12 cellular contexts compared by ENCODE assay signal in the genomic region with DNA sequence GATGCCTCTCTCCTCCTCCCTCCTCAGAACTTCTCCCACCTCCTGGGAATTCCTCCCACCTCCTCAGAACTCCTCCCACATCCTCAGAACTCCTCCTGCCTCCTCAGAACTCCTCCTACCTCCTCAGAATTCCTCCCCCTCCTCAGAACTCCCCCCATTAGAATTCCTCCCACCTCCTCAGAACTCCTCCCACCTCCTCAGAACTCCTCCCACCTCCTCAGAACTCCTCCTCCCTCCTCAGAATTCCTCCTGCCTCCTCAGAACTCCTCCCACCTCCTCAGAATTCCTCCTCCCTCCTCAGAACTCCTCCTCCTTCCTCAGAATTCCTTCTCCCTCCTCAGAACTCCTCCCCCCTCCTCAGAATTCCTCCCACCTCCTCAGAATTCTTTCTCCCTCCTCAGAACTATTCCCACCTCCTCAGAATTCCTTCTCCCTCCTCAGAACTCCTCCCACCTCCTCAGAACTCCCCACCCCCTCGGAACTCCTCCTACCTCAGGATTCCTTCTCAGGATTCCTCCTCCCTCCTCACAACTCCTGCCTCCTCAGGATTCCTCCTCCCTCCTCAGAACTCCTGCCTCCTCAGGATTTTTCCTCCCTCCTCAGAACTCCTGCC. TPM values are rescaled to one million over a fixed set of nuclear protein-coding genes. Genes with fewer than 3 reads are reported as not detected.
A peak's percentile ranks its signal among the peaks of the same experiment; 100 is the strongest.
DNase-seq lines count a peak whose midpoint lies in the region; TF ChIP-seq lines count a peak whose summit lies in the region.
"Had no signal": no experiment of that assay in that cellular context is flagged by ENCODE, and none has a peak within 500 bp of the region (broad histone marks: within the 10 kb centered on the region; RNA-seq: fewer than 3 reads in every experiment).

No MANE protein-coding gene starts in this region.

- DNase-seq in H4 (ENCODE audit: low spot score), result peak; percentile 86
- peak; percentile 33 for DNase-seq in RPMI7951 (ENCODE audit: low read depth)
- peak; percentile 85 for DNase-seq in fibroblast of mammary gland (ENCODE audit: low read depth)
- peak; percentile 58 for DNase-seq in stromal cell of bone marrow (ENCODE audit: low read depth)
- DNase-seq in DMS53 (lab: John Stamatoyannopoulos, UW), result no peak
- DNase-seq in stimulated activated CD4-positive, alpha-beta T cell treated with anti-CD3 and anti-CD28 coated beads, Interleukin-4, amount 100 ng/mL, for 1 hour, result no peak
- DNase-seq in amygdala (lab: John Stamatoyannopoulos, UW), result no peak
- DNase-seq: left ventricle myocardium inferior, NCI-H510A treated with DMSO at 0.1 percent for 48 hours, ovary, substantia nigra had no signal

- no peak overlapping the region for H3K4me3 ChIP-seq in fibroblast of mammary gland (ENCODE audit: control insufficient read depth, low read depth, low read length)
- H3K4me3 ChIP-seq: left ventricle myocardium inferior, ovary had no signal

- no peak for TF ChIP-seq CTCF in fibroblast of mammary gland (conservative IDR thresholded peaks at IDR 0.05; ENCODE audit: control insufficient read depth, insufficient read depth, low read depth, low read length)

RNA-seq across cellular contexts. Expression of a gene that starts 23.9 kb away (rescaled TPM):
- total RNA-seq in H4 (2014; rRNA removed; shearing (Covaris generic)), result not detected in 2 replicates
- not detected in 2 replicates for total RNA-seq in RPMI7951 (2014; rRNA removed; shearing (Covaris generic))
- total RNA-seq: endothelial cell of umbilical vein, left ventricle myocardium inferior had no signal

Comparison
In these comparisons a context has a peak if more than half of its experiments do, and no peak if none do; other contexts are left out.
1. DNase-seq: peak in H4 (single experiment), RPMI7951 (single experiment), fibroblast of mammary gland (single experiment) and stromal cell of bone marrow (single experiment); none in DMS53 (single experiment), stimulated activated CD4-positive, alpha-beta T cell treated with anti-CD3 and anti-CD28 coated beads, Interleukin-4, amount 100 ng/mL, for 1 hour (single experiment) and amygdala (0 of 56).